8 cellular contexts compared by ENCODE assay signal in genomic region chr15:67110400-67110799, GRCh38. TPM values are rescaled to one million over a fixed set of nuclear protein-coding genes. Genes with fewer than 3 reads are reported as not detected.
DNase-seq lines count a peak whose midpoint lies in the region; ATAC-seq, FAIRE-seq and TF ChIP-seq lines count a peak whose summit lies in the region.

No MANE protein-coding gene starts in this region.

- DNase-seq in GM12892 (ENCODE audit: insufficient read length) (no peak), pancreas (no peak), hippocampal formation (lab: John Stamatoyannopoulos, UW) (no peak), HuH-7 (ENCODE audit: low spot score) (no peak), mammary epithelial cell (no peak)
- DNase-seq in activated naive CD8-positive, alpha-beta T cell treated with anti-CD3 and anti-CD28 coated beads, Interleukin-2, amount 50 U/mL, for 24 hours: no peak

- no peak overlapping the region for H3K4me2 ChIP-seq in mammary epithelial cell (ENCODE audit: insufficient read depth, low read depth, low read length)

- H3K27me3 Mint-ChIP-seq in activated naive CD8-positive, alpha-beta T cell treated with anti-CD3 and anti-CD28 coated beads, Interleukin-2, amount 50 U/mL, for 24 hours: no peaks in the 10 kb centered on the region

- peak; percentile 51 for ATAC-seq in HG02642 (IDR thresholded peaks at IDR 0.05; ENCODE audit: poor library complexity, unreplicated experiment)
- no peak for ATAC-seq in activated naive CD8-positive, alpha-beta T cell treated with anti-CD3 and anti-CD28 coated beads, Interleukin-2, amount 50 U/mL, for 24 hours
- no peak for ATAC-seq in pancreas
- no peak for ATAC-seq in HG03108 (IDR thresholded peaks at IDR 0.05; ENCODE audit: unreplicated experiment)

- WGBS in pancreas, 2 donors: 95 to 96% methylated on average over 4 of the region's 4 CpGs
- WGBS in mammary epithelial cell (ENCODE audit: low coverage, missing lambda C conversion rate): 92% methylated on average over 4 of the region's 4 CpGs

- peak overlapping the region in 3 of 4 donors; percentile 14 to 87 (median 40) for H3K27ac ChIP-seq in pancreas
- no peak overlapping the region for H3K27ac ChIP-seq in mammary epithelial cell (ENCODE audit: insufficient read depth, low read depth, low read length)

- H3K79me2 ChIP-seq in mammary epithelial cell (ENCODE audit: insufficient read depth, low read length): peaks cover 78% of the 10 kb centered on the region

- peaks cover 10% of the 10 kb centered on the region for H3K9me3 Mint-ChIP-seq in activated naive CD8-positive, alpha-beta T cell treated with anti-CD3 and anti-CD28 coated beads, Interleukin-2, amount 50 U/mL, for 24 hours

- dilution Hi-C loops in mammary epithelial cell (cut with HindIII; ENCODE audit: low sequenced_read_pairs): no loop called here

- H3K9me3 ChIP-seq in pancreas: no peaks in the 10 kb centered on the region
- H3K9me3 ChIP-seq in mammary epithelial cell (replicated peaks; ENCODE audit: insufficient read depth, low read length): peaks cover 9% of the 10 kb centered on the region

- no peaks in the 10 kb centered on the region for H3K27me3 ChIP-seq in pancreas
- H3K27me3 ChIP-seq in mammary epithelial cell (ENCODE audit: insufficient read depth, low read length): no peaks in the 10 kb centered on the region

- H3K9ac ChIP-seq in mammary epithelial cell (ENCODE audit: insufficient read depth, low read length): no peak overlapping the region

- BruUV-seq in mammary epithelial cell (replicated peaks; lab: Mats Ljungman, UMichigan): no TSS peak

- CTCF ChIA-PET in mammary epithelial cell (lab: Charles Lee; ENCODE audit: low non-redundant PET): no interaction called here

- H3K4me3 Mint-ChIP-seq in activated naive CD8-positive, alpha-beta T cell treated with anti-CD3 and anti-CD28 coated beads, Interleukin-2, amount 50 U/mL, for 24 hours: no peak overlapping the region

- H3K36me3 Mint-ChIP-seq in activated naive CD8-positive, alpha-beta T cell treated with anti-CD3 and anti-CD28 coated beads, Interleukin-2, amount 50 U/mL, for 24 hours (ENCODE audit: low read depth): peaks cover 15% of the 10 kb centered on the region

- H4K20me1 ChIP-seq in mammary epithelial cell (ENCODE audit: insufficient read depth, low read length): no peaks in the 10 kb centered on the region

- H3K4me1 ChIP-seq in pancreas: peaks cover 27 to 57% (median 30%) of the 10 kb centered on the region in 3 donors
- peaks cover 35% of the 10 kb centered on the region for H3K4me1 ChIP-seq in mammary epithelial cell (ENCODE audit: insufficient read depth, low read length)

- 0 out of 2 replicates have a peak, but pooled peaks have one; percentile 38 for TF ChIP-seq POLR2A in GM12892 (IDR thresholded peaks at IDR 0.05; ENCODE audit: low read depth, low read length)

- H3K36me3 ChIP-seq in pancreas: no peaks in the 10 kb centered on the region
- H3K36me3 ChIP-seq in mammary epithelial cell (ENCODE audit: insufficient read depth, low read length): peaks cover 2% of the 10 kb centered on the region

- TF ChIP-seq CTCF in pancreas (IDR thresholded peaks at IDR 0.05): no peak
- TF ChIP-seq CTCF in mammary epithelial cell (conservative IDR thresholded peaks at IDR 0.05 in 1 of 2, IDR thresholded peaks at IDR 0.05 in 1 of 2; ENCODE audit: extremely low read depth in 1 of 2, insufficient read depth in 1 of 2, low read depth in 1 of 2, low read length in 2 of 2): no peak

- peak; percentile 62 for FAIRE-seq in GM12892 (lab: Jason Lieb, UNC)
- no peak for FAIRE-seq in pancreas (lab: Jason Lieb, UNC)

- H3K27ac Mint-ChIP-seq in activated naive CD8-positive, alpha-beta T cell treated with anti-CD3 and anti-CD28 coated beads, Interleukin-2, amount 50 U/mL, for 24 hours: peak overlapping the region; percentile 59

- intact Hi-C loops in pancreas (cut with DNase I): no loop called here
- intact Hi-C loops in mammary epithelial cell (cut with micrococcal nuclease): no loop called here

- in situ Hi-C loops in mammary epithelial cell (cut with MboI; ENCODE audit: low sequenced_read_pairs in 2 of 2): no loop called here

- H3K4me1 Mint-ChIP-seq in activated naive CD8-positive, alpha-beta T cell treated with anti-CD3 and anti-CD28 coated beads, Interleukin-2, amount 50 U/mL, for 24 hours: peaks cover 68% of the 10 kb centered on the region

- no peak overlapping the region for H3K4me3 ChIP-seq in pancreas
- H3K4me3 ChIP-seq in mammary epithelial cell (replicated peaks in 1 of 3; ENCODE audit: insufficient read depth in 1 of 3, low read depth in 2 of 3, low read length in 3 of 3): no peak overlapping the region

- no peak overlapping the region for H2AFZ ChIP-seq in mammary epithelial cell (ENCODE audit: low read depth, low read length)

RNA-seq across cellular contexts. Expression of gene SMAD3, which starts 45.0 kb away (rescaled TPM):
- 20.6 TPM for polyA plus RNA-seq in GM12892 (2012; ENCODE audit: missing spikeins)
- total RNA-seq in pancreas: 10 to 100 TPM; 15.6 to 42.5 (median 23.8) TPM
- 10 to 100 TPM in 1 of 2 donors, 1 to 10 TPM in 1; 7.9 to 13.5 TPM for polyA plus RNA-seq in pancreas
- 10 to 100 TPM in 1 of 2 donors, 1 to 10 TPM in 1; 8.7 to 41.0 TPM for total RNA-seq in mammary epithelial cell
- 29.2 TPM for polyA plus RNA-seq in mammary epithelial cell
- polyA minus RNA-seq in mammary epithelial cell: 60.6 TPM
